29 cellular contexts compared by ENCODE assay signal in the genomic region with DNA sequence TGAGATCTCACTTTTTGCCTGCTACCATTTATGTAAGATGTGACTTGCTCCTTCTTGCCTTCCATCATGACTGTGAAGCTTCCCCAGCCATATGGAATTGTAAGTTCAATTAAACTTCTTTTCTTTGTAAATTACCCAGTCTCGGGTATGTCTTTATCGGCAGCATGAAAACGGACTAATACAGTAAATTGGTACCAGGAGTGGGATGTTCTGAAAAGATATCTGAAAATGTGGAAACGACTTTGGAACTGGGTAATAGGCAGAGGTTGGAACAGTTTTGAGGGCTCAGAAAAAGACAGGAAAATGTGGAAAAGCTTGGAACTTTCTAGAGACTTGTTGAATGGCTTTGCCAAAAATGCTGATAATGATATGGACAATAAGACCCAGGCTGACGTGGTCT.
"Had no signal": no experiment of that assay in that cellular context is flagged by ENCODE, and none has a peak within 500 bp of the region (broad histone marks: within the 10 kb centered on the region; RNA-seq: fewer than 3 reads in every experiment).

No MANE protein-coding gene starts in this region.

- H3K27ac ChIP-seq: left lung, lower lobe of right lung, neural progenitor cell, neutrophil, parathyroid adenoma, right atrium auricular region, right lobe of liver, stomach, testis, thyroid gland, transverse colon, upper lobe of left lung, vagina had no signal

- DNase-seq: hypothalamus; immature natural killer cell; kidney; left colon; left lung; lower lobe of right lung; mammary epithelial cell; mesenchymal stem cell; naive thymus-derived CD8-positive, alpha-beta T cell; occipital lobe; right lobe of liver; stimulated activated CD4-positive, alpha-beta T cell treated with anti-CD3 and anti-CD28 coated beads, Interleukin-1b, Interleukin-23, amount 100 ng/mL, for 48 hours; stimulated activated CD4-positive, alpha-beta T cell treated with anti-CD3 and anti-CD28 coated beads, Interleukin-2, amount 100 ng/mL, for 48 hours; stimulated activated CD4-positive, alpha-beta T cell treated with anti-CD3 and anti-CD28 coated beads, Interleukin-4, amount 100 ng/mL, for 4 hours; stimulated activated CD8-positive, alpha-beta memory T cell treated with anti-CD3 and anti-CD28 coated beads, Interleukin-4, amount 100 ng/mL, for 48 hours; stimulated activated naive CD8-positive, alpha-beta T cell treated with anti-CD3 and anti-CD28 coated beads, Interleukin-15, Interleukin-2, amounts not matched to agents 100 U/mL and 50 U/mL, for 24 hours; stomach; testis; thyroid gland; transverse colon; upper lobe of left lung had no signal

- H3K4me1 Mint-ChIP-seq: naive thymus-derived CD8-positive, alpha-beta T cell; nephron; neural progenitor cell; stimulated activated memory B cell treated with anti-CD40 and anti-IgM and Interleukin-4, amounts not matched to agents 10 μg/mL and 1 μg/mL and 100 μg/mL, for 72 hours had no signal

- H3K4me3 Mint-ChIP-seq: immature natural killer cell; nephron; neural progenitor cell; stimulated activated memory B cell treated with anti-CD40 and anti-IgM and Interleukin-4, amounts not matched to agents 10 μg/mL and 1 μg/mL and 100 μg/mL, for 72 hours had no signal

- H3K27me3 Mint-ChIP-seq: naive thymus-derived CD8-positive, alpha-beta T cell; stimulated activated memory B cell treated with anti-CD40 and anti-IgM and Interleukin-4, amounts not matched to agents 10 μg/mL and 1 μg/mL and 100 μg/mL, for 72 hours had no signal

- H3K27ac Mint-ChIP-seq: naive thymus-derived CD8-positive, alpha-beta T cell; nephron; neural progenitor cell; stimulated activated memory B cell treated with anti-CD40 and anti-IgM and Interleukin-4, amounts not matched to agents 10 μg/mL and 1 μg/mL and 100 μg/mL, for 72 hours had no signal

- H3K4me3 ChIP-seq: left lung, lower lobe of right lung, neural progenitor cell, right atrium auricular region, right lobe of liver, smooth muscle cell, stomach, testis, thyroid gland, transverse colon, upper lobe of left lung, vagina had no signal

- H3K4me1 ChIP-seq: left lung, lower lobe of right lung, neural progenitor cell, parathyroid adenoma, right atrium auricular region, right lobe of liver, stomach, testis, thyroid gland, transverse colon, upper lobe of left lung, vagina had no signal

- H3K9me3 ChIP-seq: neutrophil, right lobe of liver, testis, thyroid gland, vagina had no signal

- H3K36me3 ChIP-seq: left lung, lower lobe of right lung, neural progenitor cell, neutrophil, right atrium auricular region, right lobe of liver, thyroid gland, transverse colon, upper lobe of left lung, vagina had no signal

- ATAC-seq: left colon; left lung; lower lobe of right lung; naive thymus-derived CD8-positive, alpha-beta T cell; right lobe of liver; stimulated activated memory B cell treated with anti-CD40 and anti-IgM and Interleukin-4, amounts not matched to agents 10 μg/mL and 1 μg/mL and 100 μg/mL, for 72 hours; stimulated activated naive CD8-positive, alpha-beta T cell treated with anti-CD3 and anti-CD28 coated beads, Interleukin-15, Interleukin-2, amounts not matched to agents 100 U/mL and 50 U/mL, for 24 hours had no signal
